8 cellular contexts compared by ENCODE assay signal in genomic region chr3:184133840-184134745, GRCh38. TPM values are rescaled to one million over a fixed set of nuclear protein-coding genes. Genes with fewer than 3 reads are reported as not detected.
A peak's percentile ranks its signal among the peaks of the same experiment; 100 is the strongest.
DNase-seq lines count a peak whose midpoint lies in the region; ATAC-seq and FAIRE-seq lines count a peak whose summit lies in the region.

No MANE protein-coding gene starts in this region.

- no peak overlapping the region for H2BK15ac ChIP-seq in mesendoderm (replicated peaks; ENCODE audit: low read depth)

- peaks cover 2% of the 10 kb centered on the region for H3K36me3 ChIP-seq in mesendoderm (ENCODE audit: control insufficient read depth, insufficient read depth, low read length)

- no peak overlapping the region for H3K27ac ChIP-seq in mesendoderm (ENCODE audit: low read depth, low read length)

- peak overlapping the region; percentile 67 for H3K23ac ChIP-seq in mesendoderm (ENCODE audit: low read length)

- H3K18ac ChIP-seq in mesendoderm (ENCODE audit: low read length) = peak overlapping the region; percentile 25

- no peak overlapping the region for H2AK5ac ChIP-seq in mesendoderm (ENCODE audit: low read length)

- H3K79me2 ChIP-seq in mesendoderm (ENCODE audit: control insufficient read depth, insufficient read depth, low read length) = peaks cover 23% of the 10 kb centered on the region

- FAIRE-seq in G401.6 (lab: Jason Lieb, UNC) = peak; percentile 70

- H3K9ac ChIP-seq in mesendoderm (ENCODE audit: low read length) = peak overlapping the region; percentile 91

- H3K27me3 ChIP-seq in mesendoderm (ENCODE audit: insufficient read depth, low read length, poor library complexity) = no peaks in the 10 kb centered on the region

- H3K4me2 ChIP-seq in mesendoderm (ENCODE audit: low read length) = peak overlapping the region; percentile 97

- no peak overlapping the region for H2BK120ac ChIP-seq in mesendoderm (ENCODE audit: low read depth, low read length)

- H3K4me3 ChIP-seq in mesendoderm (ENCODE audit: low read length) = peak overlapping the region; percentile 80

- H2BK5ac ChIP-seq in mesendoderm (ENCODE audit: low read length) = no peak overlapping the region

- H4K5ac ChIP-seq in mesendoderm (ENCODE audit: low read length) = no peak overlapping the region

- H4K8ac ChIP-seq in mesendoderm (ENCODE audit: low read depth, low read length) = no peak overlapping the region

- peaks cover 6% of the 10 kb centered on the region for H3K4me1 ChIP-seq in mesendoderm (ENCODE audit: control insufficient read depth, low read depth, low read length)

- peaks cover 18% of the 10 kb centered on the region for H3K79me1 ChIP-seq in mesendoderm (ENCODE audit: low read length)

- H3K56ac ChIP-seq in mesendoderm (ENCODE audit: low read length) = peak overlapping the region; percentile 93

- ATAC-seq in HG03439 (IDR thresholded peaks at IDR 0.05; ENCODE audit: unreplicated experiment) = no peak

- H3K4ac ChIP-seq in mesendoderm (ENCODE audit: low read depth, low read length) = peak overlapping the region; percentile 64

- no CpG with 5 or more reads among the region's 37 CpGs for WGBS in mesendoderm (ENCODE audit: extremely low coverage, insufficient coverage, low lambda C conversion rate)

- DNase-seq in HK-2 (ENCODE audit: unreplicated experiment) (peak; percentile 89), NCI-H82 (lab: John Stamatoyannopoulos, UW) (peak; percentile 98), epidermal melanocyte (ENCODE audit: insufficient read length, low spot score) (peak; percentile 36), mesendoderm (peak; percentile 90)
- DNase-seq in activated CD8-positive, alpha-beta memory T cell treated with anti-CD3 and anti-CD28 coated beads for 24 hours = peak; percentile 84
- DNase-seq in stimulated activated CD8-positive, alpha-beta memory T cell treated with anti-CD3 and anti-CD28 coated beads, Interleukin-7, amount 100 ng/mL, for 24 hours (ENCODE audit: low read depth) = peak; percentile 38

RNA-seq across cellular contexts. Expression of gene EIF2B5, which starts 1.1 kb away (rescaled TPM):
- 35.7 TPM for polyA plus RNA-seq in mesendoderm (2013, experiment 1 of 2)
- polyA plus RNA-seq in mesendoderm (2013, experiment 2 of 2) = 34.9 TPM

RNA-seq across cellular contexts. Expression of gene DVL3, which starts 21.1 kb away (rescaled TPM):
- polyA plus RNA-seq in mesendoderm (2013, experiment 1 of 2) = 43.7 TPM
- polyA plus RNA-seq in mesendoderm (2013, experiment 2 of 2) = 44.0 TPM

RNA-seq across cellular contexts. Expression of gene HTR3E, which starts 37.2 kb away (rescaled TPM):
- not detected for polyA plus RNA-seq in mesendoderm (2013, experiment 1 of 2)
- polyA plus RNA-seq in mesendoderm (2013, experiment 2 of 2) = 0.03 TPM

RNA-seq across cellular contexts. Expression of gene AP2M1, which starts 40.6 kb away (rescaled TPM):
- polyA plus RNA-seq in mesendoderm (2013, experiment 1 of 2) = 357 TPM
- 372 TPM for polyA plus RNA-seq in mesendoderm (2013, experiment 2 of 2)

RNA-seq across cellular contexts. Expression of gene ABCF3, which starts 51.9 kb away (rescaled TPM):
- 24.7 TPM for polyA plus RNA-seq in mesendoderm (2013, experiment 1 of 2)
- polyA plus RNA-seq in mesendoderm (2013, experiment 2 of 2) = 23.8 TPM

Comparison
In these comparisons a context has a peak if more than half of its experiments do, and no peak if none do; other contexts are left out.
1. DNase-seq: peak in every context shown above with its lines; median percentile 98 in NCI-H82; 90 in mesendoderm; 89 in HK-2; 84 in activated CD8-positive, alpha-beta memory T cell treated with anti-CD3 and anti-CD28 coated beads for 24 hours; 38 in stimulated activated CD8-positive, alpha-beta memory T cell treated with anti-CD3 and anti-CD28 coated beads, Interleukin-7, amount 100 ng/mL, for 24 hours; 36 in epidermal melanocyte.